In genomic region chr6:163249651-163250101, GRCh38 we compare ENCODE assay signal across 13 cellular contexts.
DNase-seq lines count a peak whose midpoint lies in the region; ATAC-seq and TF ChIP-seq lines count a peak whose summit lies in the region.
"Had no signal": no experiment of that assay in that cellular context is flagged by ENCODE, and none has a peak within 500 bp of the region (broad histone marks: within the 10 kb centered on the region; RNA-seq: fewer than 3 reads in every experiment).

No MANE protein-coding gene starts in this region.

- no CpG with 5 or more reads among the region's 8 CpGs for WGBS in neuronal stem cell (ENCODE audit: extremely low coverage in 2 of 2, insufficient read length in 2 of 2, insufficient replicate concordance in 1 of 2), 2 donors

- H3K4me3 ChIP-seq in neuronal stem cell (ENCODE audit: low read length in 2 of 2) (no peak overlapping the region), colonic mucosa (no peak overlapping the region)
- H3K4me3 ChIP-seq: hepatocyte, K562, uterus had no signal

- ATAC-seq in GM18505 (IDR thresholded peaks at IDR 0.05; ENCODE audit: unreplicated experiment) = no peak
- no peak for ATAC-seq in GM19463 (IDR thresholded peaks at IDR 0.05; ENCODE audit: unreplicated experiment)
- ATAC-seq: K562 had no signal

- intact Hi-C loops in colonic mucosa (cut with DNase I) = no loop called here

- peaks cover 11 to 27% of the 10 kb centered on the region in 2 donors for H3K4me1 ChIP-seq in neuronal stem cell (ENCODE audit: control insufficient read depth in 2 of 2, insufficient read depth in 1 of 2, low read depth in 1 of 2, low read length in 2 of 2)
- no peaks in the 10 kb centered on the region for H3K4me1 ChIP-seq in colonic mucosa
- H3K4me1 ChIP-seq: uterus had no signal

- H3K27ac ChIP-seq in neuronal stem cell (replicated peaks; ENCODE audit: low read length) = no peak overlapping the region
- H3K27ac ChIP-seq in colonic mucosa = no peak overlapping the region
- H3K27ac ChIP-seq: hepatocyte, uterus had no signal

- no peaks in the 10 kb centered on the region for H3K27me3 ChIP-seq in neuronal stem cell (ENCODE audit: control insufficient read depth in 3 of 3, insufficient read depth in 3 of 3, low read depth in 1 of 3, low read length in 3 of 3)
- H3K27me3 ChIP-seq in colonic mucosa = no peaks in the 10 kb centered on the region
- H3K27me3 ChIP-seq: hepatocyte, uterus had no signal

- no peak for TF ChIP-seq CTCF in colonic mucosa (IDR thresholded peaks at IDR 0.05)

- H2BK15ac ChIP-seq in neuronal stem cell (ENCODE audit: low read length) = no peak overlapping the region

- H3K14ac ChIP-seq in neuronal stem cell (ENCODE audit: low read length) = no peak overlapping the region

- no peak overlapping the region for H2BK5ac ChIP-seq in neuronal stem cell (ENCODE audit: low read length)

- H3K18ac ChIP-seq in neuronal stem cell (ENCODE audit: low read length) = no peak overlapping the region

- H3K9me3 ChIP-seq in neuronal stem cell (replicated peaks in 1 of 2; ENCODE audit: control insufficient read depth in 2 of 2, insufficient read depth in 1 of 2, low read depth in 1 of 2, low read length in 2 of 2) (no peaks in the 10 kb centered on the region), colonic mucosa (no peaks in the 10 kb centered on the region)
- H3K9me3 ChIP-seq: uterus had no signal

- no peak overlapping the region for H3K23ac ChIP-seq in neuronal stem cell (ENCODE audit: low read depth, low read length, poor library complexity)

- peak overlapping the region; percentile 63 for H2AFZ ChIP-seq in neuronal stem cell (ENCODE audit: low read length)
- H2AFZ ChIP-seq: hepatocyte had no signal

- no peaks in the 10 kb centered on the region for H3K79me1 ChIP-seq in neuronal stem cell (ENCODE audit: low read depth, low read length)

- no peak overlapping the region for H2BK12ac ChIP-seq in neuronal stem cell (ENCODE audit: low read length)

- DNase-seq in EL (peak; percentile 44), MV-4-11 (lab: John Stamatoyannopoulos, UW) (peak; percentile 80), cerebellum (ENCODE audit: low spot score) (peak; percentile 10), neuronal stem cell (ENCODE audit: low spot score) (no peak), colonic mucosa (no peak)
- no peak for DNase-seq in activated CD8-positive, alpha-beta memory T cell treated with anti-CD3 and anti-CD28 coated beads for 24 hours
- DNase-seq: activated CD4-positive, alpha-beta T cell treated with anti-CD3 and anti-CD28 coated beads, Interleukin-2, amount 10 ng/mL, durations not matched to agents 24 days and 14 days; CD8-positive, alpha-beta memory T cell; uterus had no signal

- H3K9ac ChIP-seq in neuronal stem cell (ENCODE audit: low read depth, low read length, poor library complexity) = no peak overlapping the region
- no peak overlapping the region for H3K9ac ChIP-seq in colonic mucosa (ENCODE audit: low read depth in 2 of 2, low read length in 2 of 2)

- H2AK5ac ChIP-seq in neuronal stem cell (ENCODE audit: low read depth, low read length) = no peak overlapping the region

- no peak overlapping the region for H3K4me2 ChIP-seq in neuronal stem cell (ENCODE audit: insufficient read depth, low read length, poor library complexity, severe bottlenecking)
- H3K4me2 ChIP-seq: hepatocyte had no signal

- TF ChIP-seq POLR2A in GM18505 (IDR thresholded peaks at IDR 0.05; ENCODE audit: borderline replicate concordance, extremely low read depth, insufficient read depth, insufficient read length) = no peak

- H2BK120ac ChIP-seq in neuronal stem cell (ENCODE audit: low read depth, low read length) = no peak overlapping the region

- no peak overlapping the region for H3K4ac ChIP-seq in neuronal stem cell (ENCODE audit: low read length)

- H3K36me3 ChIP-seq in neuronal stem cell (replicated peaks in 1 of 2; ENCODE audit: control insufficient read depth in 2 of 2, insufficient read depth in 2 of 2, low read length in 2 of 2) (no peaks in the 10 kb centered on the region), colonic mucosa (no peaks in the 10 kb centered on the region)
- H3K36me3 ChIP-seq: uterus had no signal

- no peak overlapping the region for H4K91ac ChIP-seq in neuronal stem cell (ENCODE audit: low read depth, low read length, poor library complexity)

- H4K8ac ChIP-seq in neuronal stem cell (ENCODE audit: low read depth, low read length) = peak overlapping the region; percentile 58

Comparison
In these comparisons a context has a peak if more than half of its experiments do, and no peak if none do; other contexts are left out.
1. DNase-seq: peak in EL (single experiment), MV-4-11 (single experiment) and cerebellum (single experiment); none in neuronal stem cell (single experiment), activated CD8-positive, alpha-beta memory T cell treated with anti-CD3 and anti-CD28 coated beads for 24 hours (single experiment) and colonic mucosa (single experiment).